In the genomic region with DNA sequence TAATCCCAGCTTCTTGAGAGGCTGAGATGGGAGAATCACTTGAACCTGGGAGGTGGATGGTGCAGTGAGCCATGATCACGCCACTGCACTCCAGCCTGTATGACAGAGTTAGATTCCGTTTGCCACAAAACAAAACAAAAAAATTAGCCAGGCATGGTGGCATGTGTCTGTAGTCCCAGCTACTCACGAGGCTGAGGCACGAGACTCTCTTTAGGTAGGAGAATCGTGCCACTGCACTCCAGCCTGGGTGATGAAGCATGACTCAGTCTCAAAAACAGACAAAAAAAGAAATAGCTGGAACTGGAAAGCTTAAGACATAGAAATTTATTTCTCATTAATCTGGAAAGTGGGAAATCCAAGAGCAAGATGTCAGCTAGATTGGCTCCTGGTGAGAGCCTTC, we compare ENCODE assay signal across 8 cellular contexts. TPM values are rescaled to one million over a fixed set of nuclear protein-coding genes. Genes with fewer than 3 reads are reported as not detected.
"Had no signal": no experiment of that assay in that cellular context is flagged by ENCODE, and none has a peak within 500 bp of the region (broad histone marks: within the 10 kb centered on the region; RNA-seq: fewer than 3 reads in every experiment).

No MANE protein-coding gene starts in this region.

- H3K27ac ChIP-seq: GM23248, HL-60 had no signal

- H3K4me1 ChIP-seq: HAP-1 had no signal

- DNase-seq: GM23248, GOT3, H7, HFFc6, KBM-7 had no signal

- H3K36me3 ChIP-seq: HAP-1 had no signal

- FAIRE-seq: HepG2 had no signal

- H3K9me3 ChIP-seq: HAP-1 had no signal

- H3K9ac ChIP-seq: GM23248 had no signal

- H3K4me3 ChIP-seq: GM23248, HAP-1 had no signal

RNA-seq across cellular contexts. Expression of gene ZNF578, which starts 53.9 kb away (rescaled TPM):
- total RNA-seq: HepG2 had no signal
- polyA plus RNA-seq: HepG2 had no signal
